ENCODE assay signal across 26 cellular contexts in the genomic region with DNA sequence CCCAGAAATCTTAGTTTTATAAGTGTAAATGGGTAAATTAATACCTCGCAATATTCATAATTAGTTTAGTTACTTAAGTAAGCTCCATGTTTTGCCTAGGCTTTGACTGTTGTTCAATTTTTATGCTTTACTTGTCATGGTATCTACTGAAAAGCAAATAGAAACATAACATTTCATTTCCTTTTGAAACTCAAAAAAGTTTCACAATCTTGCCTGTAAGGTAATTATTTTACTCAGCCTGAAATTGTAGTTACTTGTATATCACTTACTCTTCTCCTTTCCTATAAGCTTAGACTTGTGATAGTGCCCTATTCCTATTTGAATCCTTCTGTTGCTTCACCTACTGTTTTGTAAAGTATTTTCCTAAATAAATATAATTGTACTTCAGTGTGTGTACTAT.
"Had no signal": no experiment of that assay in that cellular context is flagged by ENCODE, and none has a peak within 500 bp of the region (broad histone marks: within the 10 kb centered on the region; RNA-seq: fewer than 3 reads in every experiment).

No MANE protein-coding gene starts in this region.

- ATAC-seq: effector memory CD8-positive, alpha-beta T cell; esophagus mucosa; gastrocnemius medialis; heart right ventricle; left cardiac atrium; left lung; left ventricle myocardium superior; lower lobe of right lung; mucosa of descending colon had no signal

- DNase-seq: colonic mucosa; cortex of kidney; effector CD8-positive, alpha-beta T cell; effector memory CD8-positive, alpha-beta T cell; endodermal cell; erythroblast; esophagus squamous epithelium; foreskin fibroblast; foreskin melanocyte; gastrocnemius medialis; glutamatergic neuron; head of caudate nucleus; heart right ventricle; hippocampal formation; left cardiac atrium; left lung; left ventricle myocardium superior; lower lobe of right lung; mesenchymal stem cell; mucosa of descending colon; naive B cell had no signal

- H3K9me3 ChIP-seq: colonic mucosa, esophagus squamous epithelium, gastrocnemius medialis, heart right ventricle, left lung, lower lobe of right lung, mucosa of descending colon had no signal

- H3K36me3 ChIP-seq: colonic mucosa, esophagus squamous epithelium, gastrocnemius medialis, heart right ventricle, left lung, lower lobe of right lung had no signal

- H3K27ac ChIP-seq: colonic mucosa, epithelial cell of prostate, esophagus squamous epithelium, gastrocnemius medialis, heart right ventricle, left lung, lower lobe of right lung had no signal

- H3K4me1 ChIP-seq: colonic mucosa, esophagus squamous epithelium, gastrocnemius medialis, heart right ventricle, left lung, lower lobe of right lung had no signal

- FAIRE-seq: endometrium, islet of Langerhans, keratinocyte had no signal

- H3K27me3 ChIP-seq: colonic mucosa, esophagus squamous epithelium, gastrocnemius medialis, heart right ventricle, left lung had no signal

- H3K4me3 ChIP-seq: colonic mucosa, esophagus squamous epithelium, gastrocnemius medialis, heart right ventricle, left lung, lower lobe of right lung, mucosa of descending colon had no signal
